Comparison of ENCODE assay signal across 11 cellular contexts in genomic region chr16:84368327-84368996, GRCh38. TPM values are rescaled to one million over a fixed set of nuclear protein-coding genes. Genes with fewer than 3 reads are reported as not detected.
DNase-seq lines count a peak whose midpoint lies in the region; ATAC-seq, FAIRE-seq and TF ChIP-seq lines count a peak whose summit lies in the region.
"Had no signal": no experiment of that assay in that cellular context is flagged by ENCODE, and none has a peak within 500 bp of the region (broad histone marks: within the 10 kb centered on the region; RNA-seq: fewer than 3 reads in every experiment).

Gene ATP2C2, plus strand, starts transcription at chr16:84368538. Its CDS starts 78 bp downstream, at chr16:84368616.

- intact Hi-C loops in spleen (cut with DNase I; ENCODE audit: low total_unique reads), result no loop called here

- ATAC-seq in SK-N-SH treated with all-trans-retinoic acid at 6 μM for 48 hours, result peak; percentile 28; the same call in 1 of the 3 replicates

- H3K4me3 ChIP-seq in keratinocyte (ENCODE audit: control insufficient read depth in 2 of 3, extremely low read depth in 1 of 3, insufficient read depth in 2 of 3, low read depth in 1 of 3, low read length in 3 of 3), result peak within 1 kb of the TSS; percentile 38 to 65 (median 55)
- peak within 1 kb of the TSS in 6 of 8 donors; percentile 11 to 52 (median 30) for H3K4me3 ChIP-seq in spleen
- H3K4me3 ChIP-seq: uterus had no signal

- H3K4me1 ChIP-seq in keratinocyte (ENCODE audit: control insufficient read depth, extremely low read depth, insufficient read depth, low read length) (peaks cover 23% of the 10 kb centered on the region), spleen (peaks cover 8 to 38% (median 18%) of the 10 kb centered on the region in 6 donors)

- no peaks in the 10 kb centered on the region for H4K20me1 ChIP-seq in keratinocyte (ENCODE audit: control insufficient read depth, extremely low read depth, insufficient read depth, low read length)

- no peaks in the 10 kb centered on the region for H3K9me1 ChIP-seq in keratinocyte (ENCODE audit: control insufficient read depth, extremely low read depth, insufficient read depth, low read length)

- peak; percentile 48 for DNase-seq in NCI-H2171 treated with DMSO at 0.1 percent for 48 hours (lab: John Stamatoyannopoulos, UW)
- no peak for DNase-seq in NCI-H2171 (lab: John Stamatoyannopoulos, UW)
- no peak for DNase-seq in keratinocyte (ENCODE audit: low read depth, low spot score)
- DNase-seq in spleen, result peak; percentile 80
- DNase-seq in COLO829 (ENCODE audit: low spot score), result no peak
- no peak for DNase-seq in cortex of kidney (lab: John Stamatoyannopoulos, UW)
- no peak for DNase-seq in Ammon's horn (ENCODE audit: low spot score)
- DNase-seq: activated CD8-positive, alpha-beta memory T cell treated with anti-CD3 and anti-CD28 coated beads, Interleukin-2, amount 50 U/mL, for 48 hours; uterus had no signal

- FAIRE-seq in keratinocyte (lab: Jason Lieb, UNC), result no peak

- H3K27me3 ChIP-seq in keratinocyte (ENCODE audit: control insufficient read depth, extremely low read depth, insufficient read depth, low read length) (peaks cover 27% of the 10 kb centered on the region), spleen (replicated peaks in 1 of 7) (peaks cover 3 to 78% (median 41%) of the 10 kb centered on the region in 7 donors)

- peak within 1 kb of the TSS; percentile 81 for H3K4me2 ChIP-seq in keratinocyte (ENCODE audit: control insufficient read depth, extremely low read depth, insufficient read depth, low read depth, low read length)

- peak within 1 kb of the TSS; percentile 47 for H3K9ac ChIP-seq in keratinocyte (ENCODE audit: control insufficient read depth, extremely low read depth, insufficient read depth, low read length)

- peak within 1 kb of the TSS; percentile 60 for H2AFZ ChIP-seq in keratinocyte (ENCODE audit: control insufficient read depth, low read length)

- no peaks in the 10 kb centered on the region for H3K9me3 ChIP-seq in keratinocyte (ENCODE audit: control insufficient read depth, low read depth, low read length)
- H3K9me3 ChIP-seq in spleen, result no peaks in the 10 kb centered on the region
- H3K9me3 ChIP-seq: uterus had no signal

- H3K36me3 ChIP-seq in keratinocyte (ENCODE audit: control insufficient read depth in 2 of 2, extremely low read depth in 1 of 2, insufficient read depth in 2 of 2, low read length in 2 of 2) (no peaks in the 10 kb centered on the region), spleen (no peaks in the 10 kb centered on the region)
- H3K36me3 ChIP-seq: uterus had no signal

- no peak within 1 kb of the TSS for H3K27ac ChIP-seq in keratinocyte (ENCODE audit: control insufficient read depth, insufficient read depth, low read length)
- H3K27ac ChIP-seq in spleen, result peak within 1 kb of the TSS in 2 of 8 donors; percentile 13 to 53
- H3K27ac ChIP-seq: uterus had no signal

- no peak for TF ChIP-seq POLR2A in spleen (IDR thresholded peaks at IDR 0.05)

- TF ChIP-seq CTCF in keratinocyte (optimal IDR thresholded peaks at IDR 0.05 in 1 of 3, IDR thresholded peaks at IDR 0.05 in 1 of 3, conservative IDR thresholded peaks at IDR 0.05 in 1 of 3; ENCODE audit: extremely low read depth in 1 of 3, insufficient read depth in 2 of 3, low read length in 3 of 3), result no peak
- TF ChIP-seq CTCF in spleen (IDR thresholded peaks at IDR 0.05 in 8 of 11, conservative IDR thresholded peaks at IDR 0.05 in 3 of 11), result no peak

- no peaks in the 10 kb centered on the region for H3K79me2 ChIP-seq in keratinocyte (ENCODE audit: control insufficient read depth, insufficient read depth, low read length)

- dilution Hi-C loops in keratinocyte (cut with MboI; ENCODE audit: extremely low pct_ligation_motif_present, low sequenced_read_pairs), result no loop called here

- WGBS in spleen, 5 donors, result 3 to 12% (median 4%) methylated on average over 37 to 66 of the region's 66 CpGs

TF ChIP-seq in SK-N-SH treated with all-trans-retinoic acid at 6 μM for 48 hours, 23 proteins besides CTCF, POLR2A, EP300 and RAD21 (continues in another document):
- TF ChIP-seq TCF4 (CRISPR knock-in tag; IDR thresholded peaks at IDR 0.05; ENCODE audit: borderline replicate concordance) (no peak), CREB5 (CRISPR knock-in tag; IDR thresholded peaks at IDR 0.05; ENCODE audit: low read depth) (no peak), PPARA (CRISPR knock-in tag; IDR thresholded peaks at IDR 0.05; ENCODE audit: borderline replicate concordance) (no peak), ZFP3 (CRISPR knock-in tag; IDR thresholded peaks at IDR 0.05) (no peak), OSR1 (CRISPR knock-in tag; IDR thresholded peaks at IDR 0.05) (no peak), ZNF8 (CRISPR knock-in tag; IDR thresholded peaks at IDR 0.05) (no peak), SNAI2 (CRISPR knock-in tag; IDR thresholded peaks at IDR 0.05) (no peak), ZC3H10 (CRISPR knock-in tag; IDR thresholded peaks at IDR 0.05) (no peak), TSHZ2 (CRISPR knock-in tag; IDR thresholded peaks at IDR 0.05) (no peak), ISL1 (CRISPR knock-in tag; IDR thresholded peaks at IDR 0.05) (no peak), PATZ1 (CRISPR knock-in tag; IDR thresholded peaks at IDR 0.05; ENCODE audit: borderline replicate concordance) (no peak), BACH2 (CRISPR knock-in tag; IDR thresholded peaks at IDR 0.05; ENCODE audit: borderline replicate concordance) (no peak), RARB (CRISPR knock-in tag; IDR thresholded peaks at IDR 0.05) (no peak)

RNA-seq across cellular contexts. Expression of gene ATP2C2, which starts in this region (rescaled TPM):
- polyA plus RNA-seq in keratinocyte, result 0.96 to 1.3 TPM (median 1.3 TPM) in 3 replicates
- 15.9 TPM for polyA plus RNA-seq in keratinocyte (2011; ENCODE audit: low read depth)
- 0.48 and 0.92 TPM in 2 replicates for polyA plus RNA-seq in keratinocyte (2011; cell fraction: cytosol; rRNA removed)
- 3.1 and 3.8 TPM in 2 replicates for polyA plus RNA-seq in keratinocyte (2011; cell fraction: nucleus; rRNA removed)
- 2.7 and 28.4 TPM in 2 replicates for polyA plus RNA-seq in keratinocyte (2012; ENCODE audit: low replicate concordance)
- 1.3 to 4.4 TPM (median 3.3 TPM) in 3 replicates for polyA minus RNA-seq in keratinocyte
- not detected for polyA minus RNA-seq in keratinocyte (2011; cell fraction: cytosol; rRNA and poly(A)+ RNA removed)
- polyA minus RNA-seq in keratinocyte (2011; cell fraction: nucleus; rRNA and poly(A)+ RNA removed), result 1.6 and 5.3 TPM in 2 replicates
- 1 to 10 TPM in 5 of 7 donors, under 1 TPM in 2; 0.60 to 8.1 (median 1.9) TPM for total RNA-seq in spleen
- polyA plus RNA-seq in spleen, result under 1 TPM; 0.09 to 0.35 (median 0.11) TPM
- polyA plus RNA-seq: AG04450 had no signal

Comparison
In these comparisons a context has a peak if more than half of its experiments do, and no peak if none do; other contexts are left out.
1. DNase-seq: peak in NCI-H2171 treated with DMSO at 0.1 percent for 48 hours (single experiment) and spleen (single experiment); none in NCI-H2171 (single experiment), keratinocyte (single experiment), COLO829 (single experiment), cortex of kidney (single experiment) and Ammon's horn (single experiment).